In the genomic region with DNA sequence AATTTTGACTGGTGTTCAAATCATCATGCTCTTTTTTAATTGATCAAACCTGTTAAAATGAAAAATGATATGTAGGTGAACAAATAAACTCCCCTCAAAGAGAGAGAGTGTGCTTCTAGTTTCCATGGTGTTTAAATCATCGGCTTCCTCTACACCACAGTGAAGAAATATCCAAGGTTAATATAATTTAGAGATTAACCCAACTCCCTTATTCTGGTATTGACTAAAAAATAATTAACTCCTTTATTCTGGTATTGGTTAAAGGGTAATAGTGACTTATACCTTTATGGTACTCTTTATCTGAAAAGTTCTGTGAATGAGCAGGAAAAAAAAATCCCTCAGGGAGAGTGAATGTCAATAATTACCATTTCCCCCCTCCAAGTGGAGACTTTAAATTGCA, we compare ENCODE assay signal across 19 cellular contexts.
DNase-seq lines count a peak whose midpoint lies in the region; ATAC-seq, FAIRE-seq and TF ChIP-seq lines count a peak whose summit lies in the region.
"Had no signal": no experiment of that assay in that cellular context is flagged by ENCODE, and none has a peak within 500 bp of the region (broad histone marks: within the 10 kb centered on the region; RNA-seq: fewer than 3 reads in every experiment).

No MANE protein-coding gene starts in this region.

- POLR2A ChIA-PET in SK-N-SH (lab: Yijun Ruan, JAX) = no interaction called here

- H3F3A ChIP-seq in SK-N-SH (replicated peaks; ENCODE audit: insufficient read depth) = peaks cover 51% of the 10 kb centered on the region

- TF ChIP-seq RAD21 in SK-N-SH (IDR thresholded peaks at IDR 0.05; ENCODE audit: low read length) = no peak

- no peaks in the 10 kb centered on the region for H3K9me2 ChIP-seq in SK-N-SH

- H3K9ac ChIP-seq in SK-N-SH (no peak overlapping the region), kidney (ENCODE audit: low read length in 2 of 2) (no peak overlapping the region)
- H3K9ac ChIP-seq: BLaER1 had no signal

- H3K36me3 ChIP-seq in SK-N-SH (replicated peaks in 1 of 2; ENCODE audit: control insufficient read depth in 1 of 2, insufficient read depth in 2 of 2, low read length in 1 of 2) = peaks cover 0 to 6% of the 10 kb centered on the region in 2 experiments
- H3K36me3 ChIP-seq in RWPE2 (ENCODE audit: low read depth) = peaks cover 6% of the 10 kb centered on the region; the same call in 1 of the 2 replicates
- no peaks in the 10 kb centered on the region for H3K36me3 ChIP-seq in kidney (ENCODE audit: control insufficient read depth in 1 of 2, insufficient read depth in 2 of 2, low read length in 2 of 2)
- H3K36me3 ChIP-seq in adrenal gland (replicated peaks in 1 of 2) = no peaks in the 10 kb centered on the region
- H3K36me3 ChIP-seq: BLaER1, Peyer's patch had no signal

- H3K27me3 ChIP-seq in SK-N-SH (ENCODE audit: insufficient read depth) = no peaks in the 10 kb centered on the region
- no peaks in the 10 kb centered on the region for H3K27me3 ChIP-seq in RWPE2 (ENCODE audit: insufficient read depth, poor library complexity, severe bottlenecking)
- no peaks in the 10 kb centered on the region for H3K27me3 ChIP-seq in adrenal gland
- H3K27me3 ChIP-seq: BLaER1, Peyer's patch had no signal

- intact Hi-C loops in kidney (cut with DNase I) = no loop called here
- intact Hi-C loops in sciatic nerve (cut with DNase I) = no loop called here
- intact Hi-C loops in adrenal gland (cut with DNase I) = no loop called here

- H3K4me3 ChIP-seq in SK-N-SH (ENCODE audit: low read depth in 2 of 2, low read length in 1 of 2) (no peak overlapping the region), RWPE2 (ENCODE audit: severe bottlenecking) (no peak overlapping the region), kidney (ENCODE audit: low read length in 2 of 2) (no peak overlapping the region), adrenal gland (no peak overlapping the region)
- H3K4me3 ChIP-seq: BLaER1, Peyer's patch had no signal

- no peak overlapping the region for H2AFZ ChIP-seq in SK-N-SH (ENCODE audit: low read depth)

- H3K4me1 ChIP-seq in SK-N-SH (ENCODE audit: control insufficient read depth in 1 of 2, insufficient read depth in 2 of 2, low read depth in 1 of 2, low read length in 1 of 2) = peaks cover 2 to 21% of the 10 kb centered on the region in 2 experiments
- H3K4me1 ChIP-seq in RWPE2 (ENCODE audit: insufficient read depth, poor library complexity, severe bottlenecking) = peaks cover 25% of the 10 kb centered on the region
- peaks cover 0 to 6% of the 10 kb centered on the region in 2 donors for H3K4me1 ChIP-seq in kidney (ENCODE audit: control insufficient read depth in 1 of 2, insufficient read depth in 1 of 2, low read depth in 1 of 2, low read length in 2 of 2)
- peaks cover 0 to 1% of the 10 kb centered on the region in 2 donors for H3K4me1 ChIP-seq in adrenal gland (replicated peaks in 1 of 2)
- H3K4me1 ChIP-seq: BLaER1 had no signal

- no peak for TF ChIP-seq EP300 in SK-N-SH (IDR thresholded peaks at IDR 0.05; ENCODE audit: borderline replicate concordance in 1 of 2, low read depth in 1 of 2, low read length in 1 of 2)

- ATAC-seq in SK-N-SH treated with all-trans-retinoic acid at 6 μM for 48 hours (no peak), RWPE2 (ENCODE audit: low read depth) (no peak), sciatic nerve (no peak), HG02852 (IDR thresholded peaks at IDR 0.05; ENCODE audit: unreplicated experiment) (no peak)

- 87% methylated on average over 1 of the region's 1 CpG for WGBS in SK-N-SH (ENCODE audit: low lambda C conversion rate)
- WGBS in adrenal gland, 4 donors = 95 to 100% (median 96%) methylated on average over 1 of the region's 1 CpG

- H4K20me1 ChIP-seq in SK-N-SH (ENCODE audit: insufficient read depth) = no peaks in the 10 kb centered on the region
- H4K20me1 ChIP-seq: BLaER1 had no signal

- no peak for DNase-seq in SK-N-SH
- no peak for DNase-seq in RWPE2 (ENCODE audit: low spot score)
- DNase-seq in kidney = no peak
- no peak for DNase-seq in sciatic nerve (ENCODE audit: low spot score)
- DNase-seq in stimulated activated CD8-positive, alpha-beta memory T cell treated with anti-CD3 and anti-CD28 coated beads, Interleukin-4, amount 100 ng/mL, for 48 hours = no peak
- no peak for DNase-seq in adrenal gland
- DNase-seq: CD8-positive, alpha-beta memory T cell; DND-41; Karpas-422; MM.1S; NCI-H1092 treated with DMSO at 0.1 percent for 48 hours; NCI-H524 treated with DMSO at 0.1 percent for 48 hours; Peyer's patch; SHP77 treated with DMSO at 0.1 percent for 48 hours had no signal

- peak; percentile 78 for FAIRE-seq in kidney (lab: Jason Lieb, UNC)
- FAIRE-seq: G401.6 had no signal

- peaks cover 48% of the 10 kb centered on the region for H3K79me2 ChIP-seq in SK-N-SH (ENCODE audit: insufficient read depth)

- H3K9me3 ChIP-seq in SK-N-SH = no peaks in the 10 kb centered on the region
- no peaks in the 10 kb centered on the region for H3K9me3 ChIP-seq in RWPE2 (ENCODE audit: severe bottlenecking)
- no peaks in the 10 kb centered on the region for H3K9me3 ChIP-seq in kidney (ENCODE audit: control insufficient read depth in 1 of 2, low read length in 2 of 2)
- no peaks in the 10 kb centered on the region for H3K9me3 ChIP-seq in adrenal gland (replicated peaks in 1 of 3)
- H3K9me3 ChIP-seq: BLaER1, Peyer's patch had no signal

- no peak overlapping the region for H3K4me2 ChIP-seq in SK-N-SH
- H3K4me2 ChIP-seq: BLaER1 had no signal

- no peak for TF ChIP-seq CTCF in SK-N-SH (IDR thresholded peaks at IDR 0.05)
- TF ChIP-seq CTCF in RWPE2 (IDR thresholded peaks at IDR 0.05; ENCODE audit: poor library complexity, severe bottlenecking) = no peak
- TF ChIP-seq CTCF in kidney (IDR thresholded peaks at IDR 0.05; ENCODE audit: borderline replicate concordance, extremely low read depth, insufficient read depth) = no peak
- TF ChIP-seq CTCF in adrenal gland (IDR thresholded peaks at IDR 0.05) = no peak

- CTCF ChIA-PET in SK-N-SH (lab: Yijun Ruan, JAX) = interaction anchor here (1.2 kb wide), 1 partner anchor 24 kb away, joined by 3 read pairs; no protein-coding TSS in a partner anchor

- H3K27ac ChIP-seq in SK-N-SH (ENCODE audit: low read depth in 2 of 2, low read length in 1 of 2) (peak overlapping the region in 1 of 2 experiments; percentile 79; a peak in 2 of 4 replicates), RWPE2 (ENCODE audit: poor library complexity, severe bottlenecking) (peak overlapping the region; percentile 19), kidney (ENCODE audit: low read depth in 2 of 2, low read length in 2 of 2) (peak overlapping the region in 1 of 2 donors; percentile 10), adrenal gland (no peak overlapping the region)
- H3K27ac ChIP-seq: 22Rv1, BLaER1, Peyer's patch had no signal

- no peak for TF ChIP-seq POLR2A in adrenal gland (IDR thresholded peaks at IDR 0.05)

TF ChIP-seq in SK-N-SH, 30 proteins besides CTCF, POLR2A, EP300 and RAD21:
- no peak for TF ChIP-seq FOSL2 (IDR thresholded peaks at IDR 0.05; ENCODE audit: borderline replicate concordance, low read depth)
- 0 out of 2 replicates have a peak, but pooled peaks have one; percentile 3 for TF ChIP-seq FOXM1 (IDR thresholded peaks at IDR 0.05; ENCODE audit: low read depth)

TF ChIP-seq in SK-N-SH treated with all-trans-retinoic acid at 6 μM for 48 hours, 23 proteins besides CTCF, POLR2A, EP300 and RAD21:
- TF ChIP-seq ESRRG (CRISPR knock-in tag; IDR thresholded peaks at IDR 0.05) = no peak
- TF ChIP-seq ZNF8 (CRISPR knock-in tag; IDR thresholded peaks at IDR 0.05) = no peak
